ENCODE assay signal across 8 cellular contexts in the genomic region with DNA sequence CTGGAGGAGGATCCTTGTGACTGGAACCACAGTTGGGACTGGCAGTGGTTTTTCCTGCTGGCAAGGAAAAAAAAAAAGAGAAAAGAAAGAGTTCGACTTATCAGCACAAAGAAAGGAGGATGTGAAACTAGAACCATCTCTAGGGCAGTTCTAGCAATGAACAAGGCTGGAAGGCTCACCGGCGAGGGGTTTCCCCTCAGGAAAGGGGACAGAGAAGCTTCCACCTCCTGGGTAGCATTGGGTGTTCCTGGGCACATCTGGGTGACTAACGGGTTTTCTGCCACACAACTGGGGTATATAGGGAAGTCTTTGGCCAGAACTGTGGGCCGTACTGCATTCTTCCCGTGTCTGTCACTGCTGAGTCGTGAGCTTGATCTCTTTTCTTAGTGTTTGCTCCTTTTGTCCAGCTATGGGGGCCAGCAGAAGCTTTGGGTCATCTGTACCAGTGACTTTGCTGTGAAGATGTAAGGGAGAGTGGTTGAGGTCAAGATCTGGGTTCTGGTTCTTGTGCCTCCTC.
DNase-seq lines count a peak whose midpoint lies in the region; ATAC-seq and TF ChIP-seq lines count a peak whose summit lies in the region.

No MANE protein-coding gene starts in this region.

- no peak for TF ChIP-seq EP300 in SK-N-SH (IDR thresholded peaks at IDR 0.05; ENCODE audit: borderline replicate concordance in 1 of 2, low read depth in 1 of 2, low read length in 1 of 2)

- H3K4me3 ChIP-seq in SK-N-SH (ENCODE audit: low read depth in 2 of 2, low read length in 1 of 2) = no peak overlapping the region

- TF ChIP-seq CTCF in SK-N-SH (IDR thresholded peaks at IDR 0.05) = no peak

- H3K36me3 ChIP-seq in SK-N-SH (replicated peaks in 1 of 2; ENCODE audit: control insufficient read depth in 1 of 2, insufficient read depth in 2 of 2, low read length in 1 of 2) = no peaks in the 10 kb centered on the region

- no peaks in the 10 kb centered on the region for H3K9me2 ChIP-seq in SK-N-SH

- H3K9me3 ChIP-seq in SK-N-SH = no peaks in the 10 kb centered on the region

- H3F3A ChIP-seq in SK-N-SH (replicated peaks; ENCODE audit: insufficient read depth) = peaks cover 9% of the 10 kb centered on the region

- POLR2A ChIA-PET in SK-N-SH (lab: Yijun Ruan, JAX) = no interaction called here

- no peak overlapping the region for H3K9ac ChIP-seq in SK-N-SH

- H4K20me1 ChIP-seq in SK-N-SH (ENCODE audit: insufficient read depth) = no peaks in the 10 kb centered on the region

- H3K4me1 ChIP-seq in SK-N-SH (ENCODE audit: control insufficient read depth in 1 of 2, insufficient read depth in 2 of 2, low read depth in 1 of 2, low read length in 1 of 2) = peaks cover 8 to 28% of the 10 kb centered on the region in 2 experiments; a peak in 3 of 4 replicates

- DNase-seq in ACHN = peak; percentile 35
- DNase-seq in SK-N-SH = no peak
- DNase-seq in glomerular visceral epithelial cell (ENCODE audit: extremely low spot score) = peak; percentile 70
- DNase-seq in DMS79 treated with DMSO at 0.1 percent for 48 hours (lab: John Stamatoyannopoulos, UW) = no peak
- DNase-seq in NCI-H2171 treated with DMSO at 0.1 percent for 48 hours (lab: John Stamatoyannopoulos, UW) = no peak
- no peak for DNase-seq in DMS153 (lab: John Stamatoyannopoulos, UW)

- WGBS in SK-N-SH (ENCODE audit: low lambda C conversion rate) = 56% methylated on average over 7 of the region's 7 CpGs

- peak overlapping the region; percentile 39; the same call in 1 of the 2 replicates for H3K4me2 ChIP-seq in SK-N-SH

- peaks cover 56% of the 10 kb centered on the region for H3K79me2 ChIP-seq in SK-N-SH (ENCODE audit: insufficient read depth)

- no peaks in the 10 kb centered on the region for H3K27me3 ChIP-seq in SK-N-SH (ENCODE audit: insufficient read depth)

- H3K27ac ChIP-seq in SK-N-SH (ENCODE audit: low read depth in 2 of 2, low read length in 1 of 2) = peak overlapping the region in 1 of 2 experiments; percentile 63; a peak in 2 of 4 replicates

- TF ChIP-seq RAD21 in SK-N-SH (IDR thresholded peaks at IDR 0.05; ENCODE audit: low read length) = no peak

- no peak overlapping the region for H2AFZ ChIP-seq in SK-N-SH (ENCODE audit: low read depth)

- CTCF ChIA-PET in SK-N-SH (lab: Yijun Ruan, JAX) = interaction anchor here (0.6 to 13.3 kb wide), 5 partner anchors 10 to 554 kb away, joined by 3 to 262 read pairs (median 4); no protein-coding TSS in a partner anchor

- ATAC-seq in GM19035 (IDR thresholded peaks at IDR 0.05; ENCODE audit: unreplicated experiment) (peak; percentile 88), HG03066 (IDR thresholded peaks at IDR 0.05; ENCODE audit: low read depth, unreplicated experiment) (peak; percentile 76)

- in situ Hi-C loops in ACHN (cut with HindIII; ENCODE audit: low pct_ligation_motif_present, low pct_unique_long_range_greater_than_20kb, low sequenced_read_pairs) = no loop called here

TF ChIP-seq in SK-N-SH, 30 proteins besides CTCF, POLR2A, EP300 and RAD21:
- TF ChIP-seq FOSL2 (IDR thresholded peaks at IDR 0.05; ENCODE audit: borderline replicate concordance, low read depth) (peak; percentile 6; the same call in 1 of the 2 replicates), NFIC (IDR thresholded peaks at IDR 0.05; ENCODE audit: borderline replicate concordance) (no peak)

Comparison
In these comparisons a context has a peak if more than half of its experiments do, and no peak if none do; other contexts are left out.
1. DNase-seq: peak in ACHN (single experiment) and glomerular visceral epithelial cell (single experiment); none in SK-N-SH (single experiment), DMS79 treated with DMSO at 0.1 percent for 48 hours (single experiment), NCI-H2171 treated with DMSO at 0.1 percent for 48 hours (single experiment) and DMS153 (single experiment).